Comparison of ENCODE assay signal across 23 cellular contexts in the genomic region with DNA sequence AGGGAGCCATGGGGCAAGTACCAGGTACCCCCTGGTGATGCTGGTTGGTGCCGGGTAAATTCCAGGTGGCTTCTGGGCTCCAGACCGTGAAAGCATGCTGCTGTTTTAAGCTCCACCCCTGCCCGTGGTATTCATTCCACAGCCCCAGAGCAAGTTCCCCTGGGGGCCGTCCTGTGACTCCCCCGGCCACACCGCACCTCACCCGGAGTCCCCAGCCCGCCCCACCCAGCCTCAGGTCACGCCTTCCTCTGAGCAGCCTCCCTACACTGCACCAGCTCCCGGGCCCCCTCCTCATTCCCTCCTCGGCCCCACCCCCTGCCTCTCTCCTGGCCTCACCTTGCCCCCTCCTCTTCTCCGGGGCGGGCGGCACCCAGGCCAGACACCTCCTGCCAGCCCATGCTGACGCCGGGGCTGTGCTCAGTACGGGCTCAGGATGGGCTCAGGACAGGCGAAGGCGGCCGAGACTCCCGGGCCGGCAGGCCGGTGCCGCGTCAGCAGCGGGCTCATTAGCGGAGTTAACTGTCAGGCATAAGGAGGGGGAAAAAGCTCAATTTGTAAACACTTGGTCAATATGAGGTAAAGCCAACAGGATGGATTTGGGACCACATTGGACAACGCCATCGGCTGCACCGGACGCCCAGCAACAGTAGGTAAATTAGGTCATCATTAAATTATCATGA.
DNase-seq lines count a peak whose midpoint lies in the region; ATAC-seq and TF ChIP-seq lines count a peak whose summit lies in the region.
"Had no signal": no experiment of that assay in that cellular context is flagged by ENCODE, and none has a peak within 500 bp of the region (broad histone marks: within the 10 kb centered on the region; RNA-seq: fewer than 3 reads in every experiment).

No MANE protein-coding gene starts in this region.

- H3K9me3 ChIP-seq in PC-3 (ENCODE audit: low read length) (no peaks in the 10 kb centered on the region), ascending aorta (no peaks in the 10 kb centered on the region), uterus (no peaks in the 10 kb centered on the region)
- H3K9me3 ChIP-seq: SJCRH30 had no signal

- H3K36me3 ChIP-seq in PC-3 (ENCODE audit: low read depth, low read length) (no peaks in the 10 kb centered on the region), ascending aorta (no peaks in the 10 kb centered on the region), uterus (no peaks in the 10 kb centered on the region)
- H3K36me3 ChIP-seq: BLaER1 treated with 17β-estradiol and CSF1 and Interleukin-3, amounts not matched to agents 10 nM and 100 nM; SJCRH30 had no signal

- no peaks in the 10 kb centered on the region for H3F3A ChIP-seq in PC-3 (ENCODE audit: low read length, unreplicated experiment)

- H3K36me3 Mint-ChIP-seq in activated CD8-positive, alpha-beta memory T cell treated with anti-CD3 and anti-CD28 coated beads, Interleukin-2, amount 10 ng/mL, durations not matched to agents 7 days and 5 days: no peaks in the 10 kb centered on the region

- peak overlapping the region; percentile 51 for H3K4me2 ChIP-seq in PC-3 (ENCODE audit: low read length)

- no peak overlapping the region for H3K27ac ChIP-seq in PC-3 (ENCODE audit: low read length)
- H3K27ac ChIP-seq in ascending aorta: no peak overlapping the region
- H3K27ac ChIP-seq in uterus: no peak overlapping the region
- H3K27ac ChIP-seq: BLaER1 treated with 17β-estradiol and CSF1 and Interleukin-3, amounts not matched to agents 10 nM and 100 nM; SJCRH30 had no signal

- CTCF ChIA-PET in activated CD8-positive, alpha-beta memory T cell treated with anti-CD3 and anti-CD28 coated beads, Interleukin-2, amount 10 ng/mL, durations not matched to agents 7 days and 5 days (lab: Charles Lee): no interaction called here
- CTCF ChIA-PET in PC-3 (lab: Charles Lee): no interaction called here

- H2AFZ ChIP-seq in PC-3 (ENCODE audit: low read length): no peak overlapping the region

- no peak overlapping the region for H3K4me3 Mint-ChIP-seq in activated CD8-positive, alpha-beta memory T cell treated with anti-CD3 and anti-CD28 coated beads, Interleukin-2, amount 10 ng/mL, durations not matched to agents 7 days and 5 days
- H3K4me3 Mint-ChIP-seq: activated naive CD4-positive, alpha-beta T cell treated with anti-CD3 and anti-CD28 coated beads for 36 hours had no signal

- no peaks in the 10 kb centered on the region for H3K4me1 ChIP-seq in PC-3 (ENCODE audit: insufficient read depth, low read length)
- no peaks in the 10 kb centered on the region for H3K4me1 ChIP-seq in ascending aorta
- peaks cover 0 to 3% of the 10 kb centered on the region in 2 donors for H3K4me1 ChIP-seq in uterus
- H3K4me1 ChIP-seq: SJCRH30 had no signal

- H3K9me2 ChIP-seq in PC-3 (replicated peaks; ENCODE audit: low read length): no peaks in the 10 kb centered on the region

- no peak overlapping the region for H3K9ac ChIP-seq in PC-3 (ENCODE audit: low read length)
- H3K9ac ChIP-seq: BLaER1 treated with 17β-estradiol and CSF1 and Interleukin-3, amounts not matched to agents 10 nM and 100 nM had no signal

- no TSS peak for BruUV-seq in PC-3 (replicated peaks; lab: Mats Ljungman, UMichigan)

- TF ChIP-seq POLR2A in uterus (IDR thresholded peaks at IDR 0.05): no peak

- intact Hi-C loops in PC-3 (cut with micrococcal nuclease): no loop called here
- intact Hi-C loops in ascending aorta (cut with DNase I): no loop called here
- intact Hi-C loops in uterus (cut with DNase I; ENCODE audit: low total_unique reads): no loop called here

- peak; percentile 27 for ATAC-seq in activated CD8-positive, alpha-beta memory T cell treated with anti-CD3 and anti-CD28 coated beads, Interleukin-2, amount 10 ng/mL, durations not matched to agents 7 days and 5 days
- peak; percentile 60 for ATAC-seq in PC-3
- ATAC-seq in stimulated activated naive CD8-positive, alpha-beta T cell treated with anti-CD3 and anti-CD28 coated beads, Interleukin-15, Interleukin-2, amounts not matched to agents 100 U/mL and 50 U/mL, for 24 hours: peak; percentile 13
- ATAC-seq: left cardiac atrium had no signal

- H3K4me3 ChIP-seq in PC-3 (ENCODE audit: low read length) (no peak overlapping the region), ascending aorta (no peak overlapping the region), uterus (no peak overlapping the region)
- H3K4me3 ChIP-seq: BLaER1 treated with 17β-estradiol and CSF1 and Interleukin-3, amounts not matched to agents 10 nM and 100 nM; SJCRH30 had no signal

- DNase-seq in activated CD8-positive, alpha-beta memory T cell treated with anti-CD3 and anti-CD28 coated beads, Interleukin-2, amount 10 ng/mL, durations not matched to agents 7 days and 5 days: no peak
- DNase-seq in activated CD8-positive, alpha-beta memory T cell treated with anti-CD3 and anti-CD28 coated beads, Interleukin-2, amount 50 U/mL, for 4 hours: no peak
- DNase-seq in PC-3: no peak
- peak; percentile 69 for DNase-seq in iPS-NIHi11 (ENCODE audit: low spot score)
- no peak for DNase-seq in stimulated activated naive CD8-positive, alpha-beta T cell treated with anti-CD3 and anti-CD28 coated beads, Interleukin-15, Interleukin-2, amounts not matched to agents 100 U/mL and 50 U/mL, for 24 hours
- no peak for DNase-seq in activated gamma-delta T cell (lab: John Stamatoyannopoulos, UW)
- DNase-seq in ascending aorta (ENCODE audit: low spot score in 2 of 2): no peak
- DNase-seq in uterus: no peak
- DNase-seq: activated CD4-positive, alpha-beta T cell treated with anti-CD3 and anti-CD28 coated beads for 4 hours; activated CD8-positive, alpha-beta memory T cell treated with anti-CD3 and anti-CD28 coated beads for 24 hours; activated naive CD4-positive, alpha-beta T cell treated with anti-CD3 and anti-CD28 coated beads for 36 hours; activated T-cell treated with anti-CD3 and anti-CD28 coated beads, Interleukin-2, amount 50 U/mL, for 48 hours; dermis blood vessel endothelial cell; IMR-90; left cardiac atrium; mesendoderm; NCI-H1092 treated with DMSO at 0.1 percent for 48 hours; NCI-H2029; NCI-H510A; nucleus accumbens; SJCRH30; stimulated activated CD8-positive, alpha-beta memory T cell treated with anti-CD3 and anti-CD28 coated beads, Interleukin-4, amount 100 ng/mL, for 48 hours had no signal

- no peaks in the 10 kb centered on the region for H3K9me3 Mint-ChIP-seq in activated CD8-positive, alpha-beta memory T cell treated with anti-CD3 and anti-CD28 coated beads, Interleukin-2, amount 10 ng/mL, durations not matched to agents 7 days and 5 days (ENCODE audit: low read depth)
- H3K9me3 Mint-ChIP-seq: activated naive CD4-positive, alpha-beta T cell treated with anti-CD3 and anti-CD28 coated beads for 36 hours had no signal

- no peaks in the 10 kb centered on the region for H3K79me2 ChIP-seq in PC-3 (ENCODE audit: low read length)

- H3K4me1 Mint-ChIP-seq in activated CD8-positive, alpha-beta memory T cell treated with anti-CD3 and anti-CD28 coated beads, Interleukin-2, amount 10 ng/mL, durations not matched to agents 7 days and 5 days: no peaks in the 10 kb centered on the region

- POLR2A ChIA-PET in PC-3 (lab: Charles Lee; ENCODE audit: unreplicated experiment): no interaction called here

- H3K27me3 Mint-ChIP-seq in activated CD8-positive, alpha-beta memory T cell treated with anti-CD3 and anti-CD28 coated beads, Interleukin-2, amount 10 ng/mL, durations not matched to agents 7 days and 5 days: no peaks in the 10 kb centered on the region

- no peak overlapping the region for H3K27ac Mint-ChIP-seq in activated CD8-positive, alpha-beta memory T cell treated with anti-CD3 and anti-CD28 coated beads, Interleukin-2, amount 10 ng/mL, durations not matched to agents 7 days and 5 days
- H3K27ac Mint-ChIP-seq: activated naive CD4-positive, alpha-beta T cell treated with anti-CD3 and anti-CD28 coated beads for 36 hours had no signal

- TF ChIP-seq CTCF in PC-3 (conservative IDR thresholded peaks at IDR 0.05; ENCODE audit: low read depth, low read length) (no peak), ascending aorta (IDR thresholded peaks at IDR 0.05) (no peak), uterus (IDR thresholded peaks at IDR 0.05) (no peak)

- H4K20me1 ChIP-seq in PC-3 (ENCODE audit: low read length): no peaks in the 10 kb centered on the region

- H3K27me3 ChIP-seq in PC-3 (ENCODE audit: low read length) (peaks cover 37% of the 10 kb centered on the region), ascending aorta (no peaks in the 10 kb centered on the region), uterus (peaks cover 0 to 5% of the 10 kb centered on the region in 2 donors)
